Comparison of ENCODE assay signal across 8 cellular contexts in the genomic region with DNA sequence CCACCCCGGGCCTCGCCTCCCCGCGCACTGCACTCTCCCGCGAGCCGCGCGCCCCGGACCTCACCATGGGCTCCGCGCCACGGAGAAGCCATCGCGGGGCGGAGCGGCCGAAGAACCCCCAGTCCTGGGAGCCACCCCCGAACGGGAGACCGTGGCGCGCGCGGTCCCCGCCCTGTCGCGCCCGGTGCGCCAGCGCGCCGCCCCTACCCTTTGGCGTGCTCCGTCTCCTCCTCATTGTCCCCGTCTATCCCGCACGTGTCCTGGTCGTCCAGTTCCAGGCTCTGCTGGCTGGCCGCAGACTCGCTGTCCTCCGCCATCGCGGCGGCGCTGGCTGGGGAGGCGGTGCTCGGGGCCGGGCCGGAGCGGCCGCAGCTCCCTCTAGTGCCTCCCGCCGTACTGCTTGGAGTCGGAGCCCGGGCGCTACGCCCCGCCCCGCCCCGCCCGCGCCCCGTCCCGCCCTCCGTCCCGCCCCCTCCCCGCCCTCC. TPM values are rescaled to one million over a fixed set of nuclear protein-coding genes. Genes with fewer than 3 reads are reported as not detected.
DNase-seq lines count a peak whose midpoint lies in the region; ATAC-seq, FAIRE-seq and TF ChIP-seq lines count a peak whose summit lies in the region.

Gene NMT2 (minus strand): TSS at position 398 of the 485 bp plus-strand sequence. CDS start 81 bp downstream, at position 317.

- ATAC-seq in lung (ENCODE audit: insufficient read depth, low FRiP score), result peak; percentile 84

- DNase-seq in stimulated activated naive CD4-positive, alpha-beta T cell treated with Interleukin-2 at 50 U/mL for 16 hours (lab: John Stamatoyannopoulos, UW), result peak; percentile 54
- DNase-seq in stimulated activated naive CD4-positive, alpha-beta T cell (lab: John Stamatoyannopoulos, UW), result no peak
- DNase-seq in H54 (ENCODE audit: insufficient read length, low spot score) (peak; percentile 82), dermis blood vessel endothelial cell (no peak), lung (ENCODE audit: low spot score) (no peak)

- peak within 1 kb of the TSS; percentile 99 for H3K4me3 ChIP-seq in lung

- no peaks in the 10 kb centered on the region for H3K36me3 ChIP-seq in KOPT-K1 (ENCODE audit: insufficient read depth, low read length)
- H3K36me3 ChIP-seq in lung (ENCODE audit: control insufficient read depth in 2 of 2, insufficient read depth in 2 of 2, low read length in 2 of 2), result no peaks in the 10 kb centered on the region

- FAIRE-seq in H54 (lab: Jason Lieb, UNC), result no peak

- H3K9me3 ChIP-seq in KOPT-K1 (ENCODE audit: insufficient read depth, low read length, poor library complexity, severe bottlenecking) (no peaks in the 10 kb centered on the region), lung (ENCODE audit: control insufficient read depth in 2 of 2, insufficient read depth in 1 of 2, low read length in 1 of 2) (no peaks in the 10 kb centered on the region)

- peaks cover 3 to 4% of the 10 kb centered on the region in 2 donors for H3K4me1 ChIP-seq in lung (ENCODE audit: control insufficient read depth in 2 of 2, insufficient read depth in 2 of 2, low read length in 2 of 2)

- peak; percentile 36 for TF ChIP-seq CTCF in lung (IDR thresholded peaks at IDR 0.05; ENCODE audit: control extremely low read depth, extremely low read depth)

- 0 to 1% methylated on average over 37 to 66 of the region's 68 CpGs for WGBS in lung, 2 donors

- H3K27ac ChIP-seq in KOPT-K1 (ENCODE audit: low read depth, low read length, poor library complexity, severe bottlenecking), result peak within 1 kb of the TSS; percentile 93
- H3K27ac ChIP-seq in lung (ENCODE audit: low read depth in 1 of 2, low read length in 1 of 2), result peak within 1 kb of the TSS; percentile 89 to 98
- H3K27ac ChIP-seq in temporal lobe (ENCODE audit: low read depth, low read length), result peak within 1 kb of the TSS; percentile 70

- TF ChIP-seq POLR2A in H54 (IDR thresholded peaks at IDR 0.05; ENCODE audit: low read depth, low read length), result peak; percentile 94
- TF ChIP-seq POLR2A in Raji (IDR thresholded peaks at IDR 0.05; ENCODE audit: insufficient read depth, low read depth, low read length), result peak; percentile 85

- no peaks in the 10 kb centered on the region for H3K27me3 ChIP-seq in lung (ENCODE audit: control insufficient read depth, insufficient read depth)

RNA-seq across cellular contexts. Expression of gene NMT2, which starts in this region (rescaled TPM):
- total RNA-seq in dermis blood vessel endothelial cell (40.6 and 70.3 TPM in 2 replicates), lung (10 to 100 TPM in 1 of 2 donors, 1 to 10 TPM in 1; 9.2 to 20.0 TPM), temporal lobe (47.9 TPM)
- 1 to 10 TPM; 3.5 to 3.6 TPM for polyA plus RNA-seq in lung

Comparison
In these comparisons a context has a peak if more than half of its experiments do, and no peak if none do; other contexts are left out.
1. DNase-seq: peak in stimulated activated naive CD4-positive, alpha-beta T cell treated with Interleukin-2 at 50 U/mL for 16 hours (single experiment) and H54 (single experiment); none in stimulated activated naive CD4-positive, alpha-beta T cell (0 of 6), dermis blood vessel endothelial cell (single experiment) and lung (single experiment).
2. Peak in every context shown above with its lines, with median percentiles within 50 percentile points of each other: H3K27ac ChIP-seq.